ENCODE assay signal across 1 cellular context in genomic region chr12:56189918-56190694, GRCh38.
TF ChIP-seq lines count a peak whose summit lies in the region.

No MANE protein-coding gene starts in this region.

TF ChIP-seq in K562, 482 proteins besides CTCF, POLR2A, EP300 and RAD21 (continued from another document and continues in another):
- TF ChIP-seq MXD1 (CRISPR knock-in tag; IDR thresholded peaks at IDR 0.05; ENCODE audit: borderline replicate concordance, poor library complexity, severe bottlenecking) (no peak), AFF1 (IDR thresholded peaks at IDR 0.05; ENCODE audit: low read depth in 1 of 2, partially characterized antibody in 2 of 2) (peak in 1 of 2 experiments; percentile 62), CBX2 (IDR thresholded peaks at IDR 0.05; ENCODE audit: insufficient read depth, low read length, poor library complexity, severe bottlenecking) (no peak), ZNF77 (CRISPR knock-in tag; IDR thresholded peaks at IDR 0.05) (no peak), MIER1 (IDR thresholded peaks at IDR 0.05; ENCODE audit: low read depth) (peak; percentile 11; the same call in 1 of the 2 replicates), POLR2G (IDR thresholded peaks at IDR 0.05; ENCODE audit: low read depth, low read length) (peak; percentile 70; the same call in 1 of the 2 replicates), IRF2 (CRISPR knock-in tag; IDR thresholded peaks at IDR 0.05) (no peak), TAF9B (IDR thresholded peaks at IDR 0.05; ENCODE audit: partially characterized antibody) (no peak), RCOR1 (IDR thresholded peaks at IDR 0.05; ENCODE audit: borderline replicate concordance in 1 of 2, low read depth in 2 of 2, low read length in 2 of 2) (peak in 1 of 2 experiments; percentile 65; a peak in 2 of 4 replicates), MAX (CRISPR knock-in tag; IDR thresholded peaks at IDR 0.05) (peak; percentile 57), STAT6 (CRISPR knock-in tag; IDR thresholded peaks at IDR 0.05) (no peak), ZNF263 (CRISPR knock-in tag; IDR thresholded peaks at IDR 0.05; ENCODE audit: borderline replicate concordance) (no peak; the same call in 1 of the 2 replicates), MAZ (CRISPR knock-in tag; conservative IDR thresholded peaks at IDR 0.05 in 1 of 2, IDR thresholded peaks at IDR 0.05 in 1 of 2) (peak in 1 of 2 experiments; percentile 63; a peak in 2 of 4 replicates), ZNF695 (CRISPR knock-in tag; IDR thresholded peaks at IDR 0.05) (no peak), HNRNPK (IDR thresholded peaks at IDR 0.05; ENCODE audit: low read depth, low read length, poor library complexity, severe bottlenecking) (no peak), MCM3 (IDR thresholded peaks at IDR 0.05) (no peak), ZNF121 (CRISPR knock-in tag; conservative IDR thresholded peaks at IDR 0.05) (peak; percentile 48; the same call in 1 of the 2 replicates), SMARCA5 (IDR thresholded peaks at IDR 0.05) (no peak; the same call in 1 of the 2 replicates), DPF2 (IDR thresholded peaks at IDR 0.05) (0 out of 2 replicates have a peak, but pooled peaks have one; percentile 35), ZNF586 (CRISPR knock-in tag; conservative IDR thresholded peaks at IDR 0.05) (no peak), DACH1 (IDR thresholded peaks at IDR 0.05; ENCODE audit: partially characterized antibody) (no peak), MCM2 (IDR thresholded peaks at IDR 0.05; ENCODE audit: low read depth) (no peak), GTF3C2 (IDR thresholded peaks at IDR 0.05; ENCODE audit: borderline replicate concordance, extremely low read depth, insufficient read length) (peak; percentile 85), SRSF1 (IDR thresholded peaks at IDR 0.05; ENCODE audit: low read depth, low read length) (no peak), XRCC5 (IDR thresholded peaks at IDR 0.05; ENCODE audit: low read depth, low read length) (no peak), IRF1 (CRISPR knock-in tag; IDR thresholded peaks at IDR 0.05; ENCODE audit: borderline replicate concordance) (0 out of 2 replicates have a peak, but pooled peaks have one; percentile 60), MED1 (CRISPR knock-in tag; IDR thresholded peaks at IDR 0.05; ENCODE audit: borderline replicate concordance) (no peak), HNRNPL (IDR thresholded peaks at IDR 0.05; ENCODE audit: low read depth, low read length) (no peak), VEZF1 (CRISPR knock-in tag; IDR thresholded peaks at IDR 0.05) (peak; percentile 31), NR3C1 (CRISPR knock-in tag; IDR thresholded peaks at IDR 0.05) (no peak), HDAC3 (IDR thresholded peaks at IDR 0.05; ENCODE audit: borderline replicate concordance, partially characterized antibody) (no peak), ZNF24 (IDR thresholded peaks at IDR 0.05) (no peak), ARID2 (IDR thresholded peaks at IDR 0.05) (no peak), KLF6 (CRISPR knock-in tag; IDR thresholded peaks at IDR 0.05; ENCODE audit: borderline replicate concordance) (no peak), KDM5B (IDR thresholded peaks at IDR 0.05; ENCODE audit: insufficient replicate concordance, low read depth, low read length) (peak; percentile 82), MEIS2 (IDR thresholded peaks at IDR 0.05; ENCODE audit: partially characterized antibody) (no peak), ZNF134 (CRISPR knock-in tag; conservative IDR thresholded peaks at IDR 0.05) (peak; percentile 6; the same call in 1 of the 2 replicates), ATF1 (CRISPR knock-in tag; IDR thresholded peaks at IDR 0.05) (no peak), ATF1 (tag; IDR thresholded peaks at IDR 0.05) (peak; percentile 58), ZNF316 (IDR thresholded peaks at IDR 0.05) (no peak; the same call in 1 of the 2 replicates), ZNF583 (CRISPR knock-in tag; IDR thresholded peaks at IDR 0.05) (no peak), IRF9 (tag; IDR thresholded peaks at IDR 0.05) (no peak), ZNF584 (CRISPR knock-in tag; IDR thresholded peaks at IDR 0.05; ENCODE audit: low read depth) (no peak; the same call in 1 of the 2 replicates), ZNF79 (CRISPR knock-in tag; IDR thresholded peaks at IDR 0.05; ENCODE audit: low read depth) (no peak), ZNF696 (CRISPR knock-in tag; conservative IDR thresholded peaks at IDR 0.05) (no peak), TCF3 (CRISPR knock-in tag; IDR thresholded peaks at IDR 0.05) (no peak), ZBTB49 (CRISPR knock-in tag; IDR thresholded peaks at IDR 0.05; ENCODE audit: borderline replicate concordance) (no peak), MYNN (IDR thresholded peaks at IDR 0.05) (no peak), MYNN (CRISPR knock-in tag; IDR thresholded peaks at IDR 0.05) (no peak), NR0B1 (IDR thresholded peaks at IDR 0.05; ENCODE audit: partially characterized antibody) (no peak), NEUROD1 (IDR thresholded peaks at IDR 0.05; ENCODE audit: borderline replicate concordance, low read depth, low read length, partially characterized antibody) (peak; percentile 20), NR4A1 (CRISPR knock-in tag; IDR thresholded peaks at IDR 0.05) (no peak), NR4A1 (tag; IDR thresholded peaks at IDR 0.05) (no peak)
